In genomic region chr7:101169838-101170531, GRCh38 we compare ENCODE assay signal across 8 cellular contexts. TPM values are rescaled to one million over a fixed set of nuclear protein-coding genes. Genes with fewer than 3 reads are reported as not detected.
DNase-seq lines count a peak whose midpoint lies in the region; ATAC-seq and TF ChIP-seq lines count a peak whose summit lies in the region.

No MANE protein-coding gene starts in this region.

- intact Hi-C loops in A673 (cut with micrococcal nuclease; ENCODE audit: unreplicated experiment) = loop anchor here (10.0 kb wide), 1 partner anchor 75 kb away; no protein-coding TSS in a partner anchor
- intact Hi-C loops in right lobe of liver (cut with DNase I) = loop anchor here in 1 of 2 donors (10.0 kb wide), 1 partner anchor 115 kb away; no protein-coding TSS in a partner anchor

- TF ChIP-seq CTCF in A673 (conservative IDR thresholded peaks at IDR 0.05; ENCODE audit: low read depth, low read length) (peak; percentile 99), coronary artery (IDR thresholded peaks at IDR 0.05) (peak; percentile 91), right lobe of liver (IDR thresholded peaks at IDR 0.05) (peak; percentile 69 to 89 (median 86))

- CTCF ChIA-PET in A673 (lab: Charles Lee) = interaction anchor here (1.2 kb wide), 1 partner anchor 26 kb away, joined by 7 read pairs; no protein-coding TSS in a partner anchor

- H3K4me1 ChIP-seq in A673 (ENCODE audit: insufficient read depth, low read length, poor library complexity, severe bottlenecking) = peaks cover 58% of the 10 kb centered on the region
- H3K4me1 ChIP-seq in right lobe of liver = peaks cover 0 to 29% (median 0%) of the 10 kb centered on the region in 4 donors

- DNase-seq in A673 (ENCODE audit: low spot score) (peak; percentile 79), GM19238 (ENCODE audit: insufficient read length, low spot score) (peak; percentile 76), NCI-H345 (lab: John Stamatoyannopoulos, UW) (peak; percentile 66), coronary artery (ENCODE audit: low spot score) (peak; percentile 78), right lobe of liver (peak; percentile 75 to 77 (median 75))
- peak; percentile 80 for DNase-seq in activated CD4-positive, alpha-beta T cell treated with anti-CD3 and anti-CD28 coated beads, Interleukin-2, amount 50 U/mL, for 1 hour
- DNase-seq in stimulated activated CD8-positive, alpha-beta memory T cell treated with anti-CD3 and anti-CD28 coated beads, Interleukin-12 subunit alpha, Interleukin-12 subunit beta, amount 100 ng/mL, for 4 hours (ENCODE audit: low read depth) = peak; percentile 66

- ATAC-seq in right lobe of liver (peak; percentile 66 to 74 (median 70)), GM21526 (IDR thresholded peaks at IDR 0.05; ENCODE audit: low FRiP score, unreplicated experiment) (no peak)

- H3K27me3 ChIP-seq in A673 (replicated peaks; ENCODE audit: insufficient read depth, low read depth, low read length, poor library complexity) (peaks cover 62% of the 10 kb centered on the region), right lobe of liver (peaks cover 5 to 41% of the 10 kb centered on the region in 2 donors)

- 2% methylated on average over 25 of the region's 32 CpGs for WGBS in right lobe of liver (ENCODE audit: insufficient coverage, low coverage, low lambda C conversion rate, missing lambda C conversion rate)

- TF ChIP-seq POLR2A in right lobe of liver (IDR thresholded peaks at IDR 0.05) = no peak

- no peaks in the 10 kb centered on the region for H3K36me3 ChIP-seq in A673 (ENCODE audit: insufficient read depth, low read length, poor library complexity, severe bottlenecking)
- H3K36me3 ChIP-seq in right lobe of liver = no peaks in the 10 kb centered on the region

- no peaks in the 10 kb centered on the region for H3K9me3 ChIP-seq in A673 (ENCODE audit: low read depth, low read length, poor library complexity, severe bottlenecking)
- H3K9me3 ChIP-seq in right lobe of liver = no peaks in the 10 kb centered on the region

- H3K4me3 ChIP-seq in A673 (ENCODE audit: low read depth, low read length, poor library complexity, severe bottlenecking) (no peak overlapping the region), coronary artery (no peak overlapping the region), right lobe of liver (no peak overlapping the region)

- no TSS peak for BruUV-seq in A673 (replicated peaks; lab: Mats Ljungman, UMichigan)

- H3K27ac ChIP-seq in A673 (ENCODE audit: low read depth, low read length, poor library complexity, severe bottlenecking) = no peak overlapping the region
- no peak overlapping the region for H3K27ac ChIP-seq in coronary artery
- no peak overlapping the region for H3K27ac ChIP-seq in right lobe of liver

- POLR2A ChIA-PET in A673 (lab: Charles Lee; ENCODE audit: low non-redundant PET) = no interaction called here

RNA-seq across cellular contexts. Expression of gene VGF, which starts 4.6 kb away (rescaled TPM):
- total RNA-seq in A673 (2021) (14.4 and 16.0 TPM in 2 replicates), right lobe of liver (not detected)

RNA-seq across cellular contexts. Expression of gene NAT16, which starts 10.1 kb away (rescaled TPM):
- total RNA-seq in A673 (2021) (not detected in 2 replicates), right lobe of liver (not detected)

RNA-seq across cellular contexts. Expression of gene AP1S1, which starts 15.7 kb away (rescaled TPM):
- total RNA-seq in A673 (2021) (71.3 and 79.0 TPM in 2 replicates), right lobe of liver (10 to 100 TPM; 24.0 to 56.5 (median 26.4) TPM)

RNA-seq across cellular contexts. Expression of gene MOGAT3, which starts 30.9 kb away (rescaled TPM):
- total RNA-seq in A673 (2021) = not detected in 2 replicates
- 10 to 100 TPM in 5 of 6 experiments, 1 to 10 TPM in 1; 8.4 to 28.6 (median 15.7) TPM for total RNA-seq in right lobe of liver

RNA-seq across cellular contexts. Expression of gene SERPINE1, which starts 43.1 kb away (rescaled TPM):
- total RNA-seq in A673 (2021) (4.7 and 5.3 TPM in 2 replicates), right lobe of liver (100 to 1,000 TPM in 3 of 6 experiments, 10 to 100 TPM in 2, 1 to 10 TPM in 1; 5.4 to 497 (median 98.6) TPM)

Comparison
In these comparisons a context has a peak if more than half of its experiments do, and no peak if none do; other contexts are left out.
1. RNA of gene VGF, which starts 4.6 kb away (total RNA-seq): 14.4 to 16.0 TPM in A673; not detected in right lobe of liver; every median in the first group is over 10 times any median in the second.
2. Peak in every context shown above with its lines, with median percentiles within 50 percentile points of each other: DNase-seq and CTCF ChIP-seq.